ENCODE assay signal across 11 cellular contexts in the genomic region with DNA sequence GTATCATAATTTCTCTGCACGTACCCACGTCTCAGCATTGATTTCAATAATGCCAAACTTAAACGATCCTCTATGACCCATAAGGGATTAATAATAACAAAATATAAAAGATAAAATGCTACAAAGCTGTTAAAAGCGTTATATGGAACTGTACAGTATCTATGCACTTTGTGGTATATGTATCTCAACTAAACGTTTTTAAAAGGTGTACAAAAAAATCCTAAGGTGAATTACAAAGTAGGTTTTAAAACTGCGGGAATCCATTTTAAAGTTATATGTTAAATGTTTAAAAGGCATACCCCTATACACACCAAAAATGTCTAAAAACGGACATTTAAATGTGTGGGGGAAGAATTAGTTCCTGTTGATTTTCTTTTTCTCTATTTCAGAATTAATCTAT. TPM values are rescaled to one million over a fixed set of nuclear protein-coding genes. Genes with fewer than 3 reads are reported as not detected.
A peak's percentile ranks its signal among the peaks of the same experiment; 100 is the strongest.
DNase-seq lines count a peak whose midpoint lies in the region; ATAC-seq and TF ChIP-seq lines count a peak whose summit lies in the region.
"Had no signal": no experiment of that assay in that cellular context is flagged by ENCODE, and none has a peak within 500 bp of the region (broad histone marks: within the 10 kb centered on the region; RNA-seq: fewer than 3 reads in every experiment).

No MANE protein-coding gene starts in this region.

- intact Hi-C loops in colonic mucosa (cut with DNase I) = no loop called here

- H3K4me1 ChIP-seq in BE2C = no peaks in the 10 kb centered on the region
- H3K4me1 ChIP-seq in colonic mucosa = no peaks in the 10 kb centered on the region

- no peak for ATAC-seq in HG03196 (IDR thresholded peaks at IDR 0.05; ENCODE audit: unreplicated experiment)

- peak overlapping the region; percentile 83 for H3K4me3 ChIP-seq in BE2C (ENCODE audit: low read depth, low read length)
- H3K4me3 ChIP-seq in LNCaP clone FGC (ENCODE audit: low read depth, low read length) = peak overlapping the region; percentile 79
- peak overlapping the region; percentile 40 for H3K4me3 ChIP-seq in colonic mucosa

- H3K36me3 ChIP-seq in BE2C (no peaks in the 10 kb centered on the region), colonic mucosa (no peaks in the 10 kb centered on the region)

- peaks cover 30% of the 10 kb centered on the region for H3K36me3 Mint-ChIP-seq in nephron progenitor cell (ENCODE audit: low read depth)

- TF ChIP-seq CTCF in BE2C (IDR thresholded peaks at IDR 0.05; ENCODE audit: low read depth, low read length) (no peak), LNCaP clone FGC (IDR thresholded peaks at IDR 0.05; ENCODE audit: control insufficient read depth, extremely low read depth, insufficient read depth) (no peak), colonic mucosa (IDR thresholded peaks at IDR 0.05) (no peak), nephron progenitor cell (IDR thresholded peaks at IDR 0.05) (no peak)

- peaks cover 2% of the 10 kb centered on the region for H3K27me3 Mint-ChIP-seq in nephron progenitor cell (ENCODE audit: low read depth, poor library complexity)

- H3K4me1 Mint-ChIP-seq in nephron progenitor cell = peaks cover 16% of the 10 kb centered on the region

- no peak overlapping the region for H3K27ac ChIP-seq in colonic mucosa

- no peak overlapping the region for H3K27ac Mint-ChIP-seq in nephron progenitor cell

- no peak for DNase-seq in BE2C
- DNase-seq in LNCaP clone FGC (ENCODE audit: low read depth) = no peak
- no peak for DNase-seq in colonic mucosa
- DNase-seq in nephron progenitor cell = no peak
- DNase-seq in NCI-H2227 treated with DMSO at 0.1 percent for 48 hours (lab: John Stamatoyannopoulos, UW) = no peak
- no peak for DNase-seq in NCI-H2171 treated with DMSO at 0.1 percent for 48 hours (lab: John Stamatoyannopoulos, UW)
- no peak for DNase-seq in NCI-H82 treated with DMSO at 0.1 percent for 48 hours (lab: John Stamatoyannopoulos, UW; ENCODE audit: unreplicated experiment)
- DNase-seq: NCI-H226 had no signal

- H3K9me3 ChIP-seq in BE2C = no peaks in the 10 kb centered on the region
- H3K9me3 ChIP-seq in colonic mucosa = no peaks in the 10 kb centered on the region

- H3K9ac ChIP-seq in colonic mucosa (ENCODE audit: low read depth in 2 of 2, low read length in 2 of 2) = peak overlapping the region; percentile 71 to 72

- H3K9me3 Mint-ChIP-seq in nephron progenitor cell = peaks cover 44% of the 10 kb centered on the region
- H3K9me3 Mint-ChIP-seq: activated naive CD4-positive, alpha-beta T cell treated with anti-CD3 and anti-CD28 coated beads, Interleukin-2, amount 50 U/mL, for 72 hours had no signal

- H3K27me3 ChIP-seq in BE2C (no peaks in the 10 kb centered on the region), colonic mucosa (no peaks in the 10 kb centered on the region)

- H3K4me3 Mint-ChIP-seq in nephron progenitor cell = peak overlapping the region; percentile 98

RNA-seq across cellular contexts. Expression of gene ZNF182, which starts 0.9 kb away (rescaled TPM):
- 3.4 TPM for polyA plus RNA-seq in BE2C (2012; ENCODE audit: insufficient read depth, insufficient read length, low read depth)
- 1 to 10 TPM; 3.0 to 4.2 TPM for total RNA-seq in colonic mucosa

RNA-seq across cellular contexts. Expression of gene SPACA5, which starts 3.9 kb away (rescaled TPM):
- not detected for polyA plus RNA-seq in BE2C (2012; ENCODE audit: insufficient read depth, insufficient read length, low read depth)
- total RNA-seq in colonic mucosa = not detected
- total RNA-seq: activated naive CD4-positive, alpha-beta T cell treated with anti-CD3 and anti-CD28 coated beads, Interleukin-2, amount 50 U/mL, for 72 hours; lung had no signal
- polyA plus RNA-seq: lung had no signal
